Comparison of ENCODE assay signal across 1 cellular context in the genomic region with DNA sequence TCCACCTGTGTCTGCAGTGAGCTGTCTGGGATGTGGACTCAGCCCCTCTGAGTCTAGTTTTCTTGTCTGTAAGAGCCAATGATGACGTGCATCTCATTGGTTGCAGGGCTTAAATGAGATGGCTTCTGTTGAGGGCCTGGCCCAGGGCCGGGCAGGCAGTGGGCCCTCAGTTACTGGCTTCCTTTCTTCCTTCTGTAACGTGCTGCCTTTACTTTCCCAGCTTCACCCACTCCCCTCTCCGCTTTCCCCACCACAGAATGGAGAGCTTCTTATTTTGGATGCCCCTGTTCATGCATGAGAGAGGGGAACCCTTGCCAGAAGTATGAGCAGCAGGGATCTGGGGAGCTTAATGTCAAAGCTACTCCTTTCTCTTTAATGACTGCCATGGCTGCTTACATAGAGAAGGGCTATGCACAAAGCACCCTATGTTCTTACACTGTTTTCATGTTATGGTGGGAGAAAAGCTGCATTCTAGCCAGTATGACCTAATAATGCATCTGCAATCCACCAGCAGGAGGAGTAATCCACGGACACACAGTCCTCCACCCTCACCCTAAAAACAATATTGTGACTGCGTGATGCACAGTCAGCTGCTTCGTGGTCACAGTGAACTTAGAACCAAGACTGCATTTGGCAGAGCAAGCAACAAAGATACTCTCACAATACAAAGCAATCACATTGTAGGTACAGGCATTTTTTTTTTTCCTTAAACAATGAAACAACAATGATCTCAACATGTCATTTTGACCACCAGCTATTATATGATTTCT.
TF ChIP-seq lines count a peak whose summit lies in the region.

No MANE protein-coding gene starts in this region.

TF ChIP-seq in endothelial cell of umbilical vein, 7 proteins besides CTCF, POLR2A, EP300 and RAD21:
- no peak for TF ChIP-seq GATA2 (IDR thresholded peaks at IDR 0.05; ENCODE audit: insufficient read depth, insufficient read length, low read depth, low read length)
- TF ChIP-seq FOS (IDR thresholded peaks at IDR 0.05; ENCODE audit: borderline replicate concordance, insufficient read depth, low read length) = no peak
- TF ChIP-seq POLR2AphosphoS5 (IDR thresholded peaks at IDR 0.05; ENCODE audit: insufficient read depth, low read depth, low read length) = no peak
- TF ChIP-seq MYC (IDR thresholded peaks at IDR 0.05; ENCODE audit: low read depth, low read length) = no peak
- no peak for TF ChIP-seq EZH2 (IDR thresholded peaks at IDR 0.05; ENCODE audit: borderline replicate concordance, low read depth, low read length, severe bottlenecking)
- TF ChIP-seq JUN (IDR thresholded peaks at IDR 0.05; ENCODE audit: borderline replicate concordance, insufficient read depth, insufficient read length, low read depth) = no peak
- TF ChIP-seq, protein P1, sequence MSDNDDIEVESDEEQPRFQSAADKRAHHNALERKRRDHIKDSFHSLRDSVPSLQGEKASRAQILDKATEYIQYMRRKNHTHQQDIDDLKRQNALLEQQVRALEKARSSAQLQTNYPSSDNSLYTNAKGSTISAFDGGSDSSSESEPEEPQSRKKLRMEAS (IDR thresholded peaks at IDR 0.05; ENCODE audit: insufficient read depth, insufficient read length) = no peak
TF ChIP-seq in endothelial cell of umbilical vein: peak in this region for 0.
